8 cellular contexts compared by ENCODE assay signal in the genomic region with DNA sequence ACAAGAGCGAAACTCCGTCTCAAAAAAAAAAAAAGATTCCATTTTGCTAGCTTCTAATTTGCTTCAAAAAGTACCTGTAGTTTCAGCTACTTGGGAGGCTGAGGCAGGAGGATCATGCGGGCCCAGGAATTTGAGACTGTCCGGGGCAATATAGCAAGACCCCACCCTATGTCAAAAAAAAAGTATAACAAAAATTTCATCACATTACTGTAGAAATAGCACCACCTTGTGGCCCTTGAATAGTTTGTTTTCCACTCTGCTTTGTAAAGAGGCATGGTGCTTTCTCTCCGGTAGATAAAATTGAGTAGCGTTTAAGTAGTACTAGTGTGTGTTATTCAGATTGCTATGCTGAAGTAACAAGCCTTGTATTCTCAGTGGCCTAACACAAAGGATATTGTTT. TPM values are rescaled to one million over a fixed set of nuclear protein-coding genes. Genes with fewer than 3 reads are reported as not detected.
DNase-seq lines count a peak whose midpoint lies in the region; ATAC-seq and TF ChIP-seq lines count a peak whose summit lies in the region.

No MANE protein-coding gene starts in this region.

- H3K4me2 ChIP-seq in OCI-LY3 (ENCODE audit: low read length) = peak overlapping the region; percentile 21

- intact Hi-C loops in activated CD4-positive, alpha-beta T cell treated with anti-CD3 and anti-CD28 coated beads for 36 hours (cut with DNase I, micrococcal nuclease) = loop anchor here (1.0 to 10.0 kb wide), 6 partner anchors 237 to 385 kb away; a partner anchor contains a TSS
- intact Hi-C loops in left colon (cut with DNase I, micrococcal nuclease) (no loop called here), transverse colon (cut with DNase I; ENCODE audit: low total_unique reads) (loop anchor here (10.0 kb wide), 1 partner anchor 337 kb away; a partner anchor contains a TSS)

- no peak overlapping the region for H3K27ac Mint-ChIP-seq in activated CD4-positive, alpha-beta T cell treated with anti-CD3 and anti-CD28 coated beads for 36 hours

- H3K4me1 Mint-ChIP-seq in activated CD4-positive, alpha-beta T cell treated with anti-CD3 and anti-CD28 coated beads for 36 hours = no peaks in the 10 kb centered on the region

- WGBS in transverse colon (ENCODE audit: low coverage in 1 of 2), 2 donors = 33 to 38% methylated on average over 6 of the region's 6 CpGs

- POLR2A ChIA-PET in activated CD4-positive, alpha-beta T cell treated with anti-CD3 and anti-CD28 coated beads for 36 hours (lab: Charles Lee) = no interaction called here

- H3K9me3 Mint-ChIP-seq in activated CD4-positive, alpha-beta T cell treated with anti-CD3 and anti-CD28 coated beads for 36 hours (ENCODE audit: low read depth) = no peaks in the 10 kb centered on the region

- TF ChIP-seq POLR2A in transverse colon (IDR thresholded peaks at IDR 0.05) = no peak

- in situ Hi-C loops in KBM-7 (cut with MboI; ENCODE audit: low pct_unique_long_range_greater_than_20kb, low sequenced_read_pairs) (no loop called here), transverse colon (cut with MboI; ENCODE audit: low pct_ligation_motif_present in 1 of 4, low pct_unique_long_range_greater_than_20kb in 1 of 4, low sequenced_read_pairs in 3 of 4) (loop anchor here in 1 of 4 donors (25.0 kb wide), 2 partner anchors 254 to 329 kb away; a partner anchor contains a TSS)

- H3K9ac ChIP-seq in OCI-LY3 (ENCODE audit: low read length) = no peak overlapping the region

- no peaks in the 10 kb centered on the region for H4K20me1 ChIP-seq in OCI-LY3 (ENCODE audit: insufficient read depth, low read length)

- peak; percentile 17 for DNase-seq in activated CD4-positive, alpha-beta T cell treated with anti-CD3 and anti-CD28 coated beads for 36 hours
- no peak for DNase-seq in activated CD4-positive, alpha-beta T cell treated with anti-CD3 and anti-CD28 coated beads for 48 hours
- peak; percentile 69 for DNase-seq in KBM-7
- peak; percentile 56 for DNase-seq in central memory CD4-positive, alpha-beta T cell
- no peak for DNase-seq in left colon
- DNase-seq in transverse colon = no peak

- H3K4me3 ChIP-seq in OCI-LY3 (ENCODE audit: low read length) = no peak overlapping the region
- no peak overlapping the region for H3K4me3 ChIP-seq in transverse colon

- peak; percentile 76 for TF ChIP-seq CTCF in OCI-LY3 (IDR thresholded peaks at IDR 0.05; ENCODE audit: low read depth, low read length)
- peak; percentile 49 to 56 (median 51) for TF ChIP-seq CTCF in transverse colon (IDR thresholded peaks at IDR 0.05)

- H3K79me2 ChIP-seq in OCI-LY3 (ENCODE audit: low read length) = no peaks in the 10 kb centered on the region

- peak overlapping the region; percentile 74; the same call in 1 of the 2 replicates for H2AFZ ChIP-seq in OCI-LY3 (ENCODE audit: low read depth, low read length)

- H3K27ac ChIP-seq in OCI-LY3 (ENCODE audit: low read length) (no peak overlapping the region), transverse colon (no peak overlapping the region)

- no peak for TF ChIP-seq EP300 in transverse colon (IDR thresholded peaks at IDR 0.05; ENCODE audit: low read depth)

- H3K36me3 Mint-ChIP-seq in activated CD4-positive, alpha-beta T cell treated with anti-CD3 and anti-CD28 coated beads for 36 hours (ENCODE audit: low read depth) = no peaks in the 10 kb centered on the region

- no peaks in the 10 kb centered on the region for H3K27me3 Mint-ChIP-seq in activated CD4-positive, alpha-beta T cell treated with anti-CD3 and anti-CD28 coated beads for 36 hours

- H3K27me3 ChIP-seq in OCI-LY3 (ENCODE audit: low read depth, low read length) (no peaks in the 10 kb centered on the region), transverse colon (no peaks in the 10 kb centered on the region)

- CTCF ChIA-PET in activated CD4-positive, alpha-beta T cell treated with anti-CD3 and anti-CD28 coated beads for 36 hours (lab: Charles Lee) = interaction anchor here (0.6 to 2.0 kb wide), 4 partner anchors 96 to 340 kb away, joined by 3 to 7 read pairs (median 3); no protein-coding TSS in a partner anchor

- H3K9me3 ChIP-seq in OCI-LY3 (ENCODE audit: insufficient read depth, low read length) = no peaks in the 10 kb centered on the region
- H3K9me3 ChIP-seq in transverse colon = no peaks in the 10 kb centered on the region

- ATAC-seq in activated CD4-positive, alpha-beta T cell treated with anti-CD3 and anti-CD28 coated beads for 36 hours = peak; percentile 75
- peak; percentile 75 for ATAC-seq in left colon
- ATAC-seq in HG02571 (IDR thresholded peaks at IDR 0.05; ENCODE audit: unreplicated experiment) = no peak

- no peaks in the 10 kb centered on the region for H3K36me3 ChIP-seq in OCI-LY3 (replicated peaks; ENCODE audit: low read depth, low read length)
- H3K36me3 ChIP-seq in transverse colon = no peaks in the 10 kb centered on the region

- H3K4me3 Mint-ChIP-seq in activated CD4-positive, alpha-beta T cell treated with anti-CD3 and anti-CD28 coated beads for 36 hours = no peak overlapping the region

- H3K4me1 ChIP-seq in OCI-LY3 (ENCODE audit: low read length) (no peaks in the 10 kb centered on the region), transverse colon (no peaks in the 10 kb centered on the region)

RNA-seq across cellular contexts. Expression of a gene that starts 18.2 kb away (rescaled TPM):
- total RNA-seq in activated CD4-positive, alpha-beta T cell treated with anti-CD3 and anti-CD28 coated beads for 36 hours = 10 to 100 TPM; 56.8 to 62.1 TPM
- total RNA-seq in left colon (10 to 100 TPM; 14.6 to 19.6 TPM), transverse colon (10 to 100 TPM in 2 of 4 donors, 1 to 10 TPM in 1, not detected in 1; 6.0 to 17.0 (median 12.9) TPM)

RNA-seq across cellular contexts. Expression of a gene that starts 29.2 kb away (rescaled TPM):
- 10 to 100 TPM; 28.1 to 31.4 TPM for total RNA-seq in activated CD4-positive, alpha-beta T cell treated with anti-CD3 and anti-CD28 coated beads for 36 hours
- total RNA-seq in left colon (10 to 100 TPM; 50.4 to 53.9 TPM), transverse colon (100 to 1,000 TPM in 2 of 4 donors, 10 to 100 TPM in 2; 47.4 to 206 (median 89.1) TPM)

Comparison
In these comparisons a context has a peak if more than half of its experiments do, and no peak if none do; other contexts are left out.
1. DNase-seq: peak in activated CD4-positive, alpha-beta T cell treated with anti-CD3 and anti-CD28 coated beads for 36 hours (single experiment), KBM-7 (single experiment) and central memory CD4-positive, alpha-beta T cell (single experiment); none in activated CD4-positive, alpha-beta T cell treated with anti-CD3 and anti-CD28 coated beads for 48 hours (single experiment), left colon (0 of 2) and transverse colon (single experiment).
2. intact Hi-C loops: an anchor here in activated CD4-positive, alpha-beta T cell treated with anti-CD3 and anti-CD28 coated beads for 36 hours (1.0 to 10.0 kb wide) and transverse colon (10.0 kb wide); none called in left colon.